ENCODE assay signal across 25 cellular contexts in genomic region chr2:235539773-235540172, GRCh38. TPM values are rescaled to one million over a fixed set of nuclear protein-coding genes. Genes with fewer than 3 reads are reported as not detected.
DNase-seq lines count a peak whose midpoint lies in the region; ATAC-seq, FAIRE-seq and TF ChIP-seq lines count a peak whose summit lies in the region.
"Had no signal": no experiment of that assay in that cellular context is flagged by ENCODE, and none has a peak within 500 bp of the region (broad histone marks: within the 10 kb centered on the region; RNA-seq: fewer than 3 reads in every experiment).

No MANE protein-coding gene starts in this region.

- no peak overlapping the region for H3K27ac Mint-ChIP-seq in stimulated activated memory B cell treated with anti-CD40 and anti-IgM and Interleukin-4, amounts not matched to agents 10 μg/mL and 1 μg/mL and 100 μg/mL, for 72 hours
- H3K27ac Mint-ChIP-seq in activated naive CD8-positive, alpha-beta T cell treated with anti-CD3 and anti-CD28 coated beads, Interleukin-2, amount 50 U/mL, for 24 hours, result no peak overlapping the region
- H3K27ac Mint-ChIP-seq: CD8-positive, alpha-beta memory T cell had no signal

- no peak overlapping the region for H3K9ac ChIP-seq in kidney (ENCODE audit: low read length in 2 of 2)
- H3K9ac ChIP-seq: KMS-11 had no signal

- H3K4me1 Mint-ChIP-seq in stimulated activated memory B cell treated with anti-CD40 and anti-IgM and Interleukin-4, amounts not matched to agents 10 μg/mL and 1 μg/mL and 100 μg/mL, for 72 hours, result no peaks in the 10 kb centered on the region
- H3K4me1 Mint-ChIP-seq in activated naive CD8-positive, alpha-beta T cell treated with anti-CD3 and anti-CD28 coated beads, Interleukin-2, amount 50 U/mL, for 24 hours, result no peaks in the 10 kb centered on the region
- H3K4me1 Mint-ChIP-seq: CD8-positive, alpha-beta memory T cell had no signal

- H3K4me1 ChIP-seq in SJCRH30 (no peaks in the 10 kb centered on the region), kidney (ENCODE audit: control insufficient read depth in 1 of 2, insufficient read depth in 1 of 2, low read depth in 1 of 2, low read length in 2 of 2) (peaks cover 13 to 16% of the 10 kb centered on the region in 2 donors), thyroid gland (no peaks in the 10 kb centered on the region)
- H3K4me1 ChIP-seq: HAP-1 had no signal

- H3K27me3 ChIP-seq in SJCRH30, result no peaks in the 10 kb centered on the region
- no peaks in the 10 kb centered on the region for H3K27me3 ChIP-seq in thyroid gland

- peak; percentile 40 for ATAC-seq in stimulated activated memory B cell treated with anti-CD40 and anti-IgM and Interleukin-4, amounts not matched to agents 10 μg/mL and 1 μg/mL and 100 μg/mL, for 72 hours
- ATAC-seq in GM18870 (IDR thresholded peaks at IDR 0.05; ENCODE audit: unreplicated experiment), result no peak
- ATAC-seq in activated naive CD8-positive, alpha-beta T cell treated with anti-CD3 and anti-CD28 coated beads, Interleukin-2, amount 50 U/mL, for 24 hours, result no peak
- ATAC-seq: Right ventricle myocardium inferior had no signal

- peak; percentile 30 for DNase-seq in activated effector memory CD4-positive, alpha-beta T cell treated with anti-CD3 and anti-CD28 coated beads, Interleukin-2, amount 50 U/mL, for 16 hours
- no peak for DNase-seq in activated effector memory CD4-positive, alpha-beta T cell treated with Interleukin-2 at 50 U/mL for 16 hours
- DNase-seq in SJCRH30 (peak; percentile 26 to 43), kidney (peak; percentile 47), thyroid gland (no peak)
- DNase-seq in activated naive CD8-positive, alpha-beta T cell treated with anti-CD3 and anti-CD28 coated beads, Interleukin-2, amount 50 U/mL, for 24 hours, result no peak
- DNase-seq: 8988T; C1 segment of cervical spinal cord; Calu3; CD8-positive, alpha-beta memory T cell; DMS153; NCI-H1092 treated with DMSO at 0.1 percent for 48 hours; NCI-H1436 treated with DMSO at 0.1 percent for 48 hours; NCI-H2029 treated with DMSO at 0.1 percent for 48 hours; NCI-H2171; NCI-H345; NCI-H774 had no signal

- H3K9me3 ChIP-seq in SJCRH30 (replicated peaks) (no peaks in the 10 kb centered on the region), kidney (ENCODE audit: control insufficient read depth in 1 of 2, low read length in 2 of 2) (no peaks in the 10 kb centered on the region), thyroid gland (no peaks in the 10 kb centered on the region)
- H3K9me3 ChIP-seq: HAP-1 had no signal

- no peak for TF ChIP-seq POLR2A in thyroid gland (IDR thresholded peaks at IDR 0.05)

- 92 to 93% methylated on average over 7 of the region's 7 CpGs for WGBS in thyroid gland, 2 donors

- H3K36me3 ChIP-seq in SJCRH30 (no peaks in the 10 kb centered on the region), kidney (ENCODE audit: control insufficient read depth in 1 of 2, insufficient read depth in 2 of 2, low read length in 2 of 2) (no peaks in the 10 kb centered on the region), thyroid gland (no peaks in the 10 kb centered on the region)
- H3K36me3 ChIP-seq: HAP-1 had no signal

- no peaks in the 10 kb centered on the region for H3K36me3 Mint-ChIP-seq in stimulated activated memory B cell treated with anti-CD40 and anti-IgM and Interleukin-4, amounts not matched to agents 10 μg/mL and 1 μg/mL and 100 μg/mL, for 72 hours
- H3K36me3 Mint-ChIP-seq in activated naive CD8-positive, alpha-beta T cell treated with anti-CD3 and anti-CD28 coated beads, Interleukin-2, amount 50 U/mL, for 24 hours (ENCODE audit: low read depth), result no peaks in the 10 kb centered on the region
- H3K36me3 Mint-ChIP-seq: CD8-positive, alpha-beta memory T cell had no signal

- H3K27me3 Mint-ChIP-seq in stimulated activated memory B cell treated with anti-CD40 and anti-IgM and Interleukin-4, amounts not matched to agents 10 μg/mL and 1 μg/mL and 100 μg/mL, for 72 hours, result peaks cover 6% of the 10 kb centered on the region
- peaks cover 7% of the 10 kb centered on the region for H3K27me3 Mint-ChIP-seq in activated naive CD8-positive, alpha-beta T cell treated with anti-CD3 and anti-CD28 coated beads, Interleukin-2, amount 50 U/mL, for 24 hours
- H3K27me3 Mint-ChIP-seq: CD8-positive, alpha-beta memory T cell had no signal

- H3K27ac ChIP-seq in SJCRH30 (no peak overlapping the region), kidney (ENCODE audit: low read depth in 2 of 2, low read length in 2 of 2) (no peak overlapping the region), thyroid gland (no peak overlapping the region)
- H3K27ac ChIP-seq: KMS-11 had no signal

- H3K4me3 ChIP-seq in SJCRH30 (no peak overlapping the region), kidney (ENCODE audit: low read length in 2 of 2) (no peak overlapping the region), thyroid gland (replicated peaks in 1 of 3) (no peak overlapping the region)
- H3K4me3 ChIP-seq: HAP-1 had no signal

- TF ChIP-seq CTCF in kidney (IDR thresholded peaks at IDR 0.05; ENCODE audit: borderline replicate concordance, extremely low read depth, insufficient read depth) (no peak), thyroid gland (IDR thresholded peaks at IDR 0.05) (no peak)

- H3K9me3 Mint-ChIP-seq in stimulated activated memory B cell treated with anti-CD40 and anti-IgM and Interleukin-4, amounts not matched to agents 10 μg/mL and 1 μg/mL and 100 μg/mL, for 72 hours, result no peaks in the 10 kb centered on the region
- H3K9me3 Mint-ChIP-seq in activated naive CD8-positive, alpha-beta T cell treated with anti-CD3 and anti-CD28 coated beads, Interleukin-2, amount 50 U/mL, for 24 hours, result no peaks in the 10 kb centered on the region
- H3K9me3 Mint-ChIP-seq: CD8-positive, alpha-beta memory T cell had no signal

- FAIRE-seq in kidney (lab: Jason Lieb, UNC), result no peak
- FAIRE-seq: GM12891, GM19239 had no signal

- intact Hi-C loops in kidney (cut with DNase I), result no loop called here
- intact Hi-C loops in thyroid gland (cut with DNase I), result no loop called here

- H3K4me3 Mint-ChIP-seq in stimulated activated memory B cell treated with anti-CD40 and anti-IgM and Interleukin-4, amounts not matched to agents 10 μg/mL and 1 μg/mL and 100 μg/mL, for 72 hours, result no peak overlapping the region
- no peak overlapping the region for H3K4me3 Mint-ChIP-seq in activated naive CD8-positive, alpha-beta T cell treated with anti-CD3 and anti-CD28 coated beads, Interleukin-2, amount 50 U/mL, for 24 hours
- H3K4me3 Mint-ChIP-seq: CD8-positive, alpha-beta memory T cell had no signal

RNA-seq across cellular contexts. Expression of gene AGAP1, which starts 45.9 kb away (rescaled TPM):
- 24.6 and 27.8 TPM in 2 replicates for total RNA-seq in SJCRH30 (2014; rRNA removed; shearing (Covaris generic))
- 44.5 TPM for total RNA-seq in kidney
- polyA plus RNA-seq in kidney (ENCODE audit: insufficient read depth, low read depth, low replicate concordance), result 8.1 TPM
- 10 to 100 TPM; 23.4 to 46.5 (median 29.3) TPM for total RNA-seq in thyroid gland
- total RNA-seq: OCI-LY7 had no signal

Comparison
In these comparisons a context has a peak if more than half of its experiments do, and no peak if none do; other contexts are left out.
1. DNase-seq: peak in activated effector memory CD4-positive, alpha-beta T cell treated with anti-CD3 and anti-CD28 coated beads, Interleukin-2, amount 50 U/mL, for 16 hours (single experiment), SJCRH30 (2 of 2) and kidney (single experiment); none in activated effector memory CD4-positive, alpha-beta T cell treated with Interleukin-2 at 50 U/mL for 16 hours (single experiment), activated naive CD8-positive, alpha-beta T cell treated with anti-CD3 and anti-CD28 coated beads, Interleukin-2, amount 50 U/mL, for 24 hours (single experiment) and thyroid gland (0 of 2).